Comparison of ENCODE assay signal across 9 cellular contexts in genomic region chr11:113242767-113243397, GRCh38.
DNase-seq lines count a peak whose midpoint lies in the region; ATAC-seq and TF ChIP-seq lines count a peak whose summit lies in the region.
"Had no signal": no experiment of that assay in that cellular context is flagged by ENCODE, and none has a peak within 500 bp of the region (broad histone marks: within the 10 kb centered on the region; RNA-seq: fewer than 3 reads in every experiment).

No MANE protein-coding gene starts in this region.

- no peaks in the 10 kb centered on the region for H3K4me1 ChIP-seq in right cardiac atrium (ENCODE audit: control insufficient read depth, insufficient read depth, low read length)
- H3K4me1 ChIP-seq in MM.1S (ENCODE audit: low read length) = no peaks in the 10 kb centered on the region

- H3K4me2 ChIP-seq in MM.1S (ENCODE audit: low read depth, low read length) = no peak overlapping the region
- H3K4me2 ChIP-seq: KMS-11 had no signal

- no peak overlapping the region for H3K9ac ChIP-seq in MM.1S (ENCODE audit: low read length)
- H3K9ac ChIP-seq: KMS-11 had no signal

- H3K27me3 ChIP-seq in right cardiac atrium (ENCODE audit: control insufficient read depth, insufficient read depth) = no peaks in the 10 kb centered on the region
- no peaks in the 10 kb centered on the region for H3K27me3 ChIP-seq in MM.1S (replicated peaks; ENCODE audit: insufficient read depth, low read length)

- H3K4me3 ChIP-seq in right cardiac atrium (ENCODE audit: low read length) = peak overlapping the region; percentile 11
- H3K4me3 ChIP-seq in skin epidermis = peak overlapping the region in 5 of 7 experiments; percentile 12 to 29 (median 14)
- no peak overlapping the region for H3K4me3 ChIP-seq in MM.1S (ENCODE audit: low read length)

- no peak for DNase-seq in activated naive CD4-positive, alpha-beta T cell treated with anti-CD3 and anti-CD28 coated beads, Interleukin-2, amount 50 U/mL, for 72 hours (ENCODE audit: low spot score in 2 of 2)
- DNase-seq in right cardiac atrium = peak; percentile 28 to 68 (median 53)
- DNase-seq in HT-29 (ENCODE audit: low spot score) = no peak
- no peak for DNase-seq in DMS 273 (lab: John Stamatoyannopoulos, UW; ENCODE audit: unreplicated experiment)
- DNase-seq in NCI-H2107 treated with DMSO at 0.1 percent for 48 hours (lab: John Stamatoyannopoulos, UW; ENCODE audit: unreplicated experiment) = no peak
- no peak for DNase-seq in MM.1S

- H3K79me2 ChIP-seq in MM.1S (ENCODE audit: low read length) = no peaks in the 10 kb centered on the region

- no peaks in the 10 kb centered on the region for H3K9me3 ChIP-seq in right cardiac atrium (ENCODE audit: control insufficient read depth, low read length)
- H3K9me3 ChIP-seq in MM.1S (replicated peaks; ENCODE audit: insufficient read depth, low read length) = no peaks in the 10 kb centered on the region

- no peaks in the 10 kb centered on the region for H3K36me3 ChIP-seq in MM.1S (replicated peaks; ENCODE audit: insufficient read depth, low read length)

- no peak overlapping the region for H3K27ac Mint-ChIP-seq in activated naive CD4-positive, alpha-beta T cell treated with anti-CD3 and anti-CD28 coated beads, Interleukin-2, amount 50 U/mL, for 72 hours

- intact Hi-C loops in right cardiac atrium (cut with DNase I) = no loop called here

- TF ChIP-seq CTCF in MM.1S (IDR thresholded peaks at IDR 0.05; ENCODE audit: low read length) = no peak

- no peaks in the 10 kb centered on the region for H4K20me1 ChIP-seq in MM.1S (ENCODE audit: insufficient read depth, low read length)

- no peaks in the 10 kb centered on the region for H3K36me3 Mint-ChIP-seq in activated naive CD4-positive, alpha-beta T cell treated with anti-CD3 and anti-CD28 coated beads, Interleukin-2, amount 50 U/mL, for 72 hours

- H3K9me2 ChIP-seq in MM.1S (replicated peaks; ENCODE audit: insufficient read depth, low read length) = no peaks in the 10 kb centered on the region

- no peaks in the 10 kb centered on the region for H3K9me3 Mint-ChIP-seq in activated naive CD4-positive, alpha-beta T cell treated with anti-CD3 and anti-CD28 coated beads, Interleukin-2, amount 50 U/mL, for 72 hours

- ATAC-seq in GM18511 (IDR thresholded peaks at IDR 0.05; ENCODE audit: unreplicated experiment) (peak; percentile 50), right cardiac atrium (peak; percentile 61 to 72)
- peak; percentile 47 to 86 for ATAC-seq in activated naive CD4-positive, alpha-beta T cell treated with anti-CD3 and anti-CD28 coated beads, Interleukin-2, amount 50 U/mL, for 72 hours

- no peaks in the 10 kb centered on the region for H3F3A ChIP-seq in MM.1S (ENCODE audit: insufficient read depth, low read length)

- 24% methylated on average over 21 of the region's 21 CpGs for whole genome bisulfite sequencing in right cardiac atrium

- H2AFZ ChIP-seq in MM.1S (ENCODE audit: low read length) = no peak overlapping the region

- H3K27ac ChIP-seq in right cardiac atrium (ENCODE audit: low read length) (peak overlapping the region; percentile 72), skin epidermis (peak overlapping the region in 15 of 21 experiments; percentile 11 to 74 (median 57)), MM.1S (ENCODE audit: low read length) (no peak overlapping the region)
- H3K27ac ChIP-seq: KMS-11 had no signal

Comparison
In these comparisons a context has a peak if more than half of its experiments do, and no peak if none do; other contexts are left out.
1. DNase-seq: peak in right cardiac atrium (3 of 3); none in activated naive CD4-positive, alpha-beta T cell treated with anti-CD3 and anti-CD28 coated beads, Interleukin-2, amount 50 U/mL, for 72 hours (0 of 2), HT-29 (single experiment), DMS 273 (single experiment), NCI-H2107 treated with DMSO at 0.1 percent for 48 hours (single experiment) and MM.1S (single experiment).
2. Peak in every context shown above with its lines, with median percentiles within 50 percentile points of each other: ATAC-seq.